ENCODE assay signal across 22 cellular contexts in the genomic region with DNA sequence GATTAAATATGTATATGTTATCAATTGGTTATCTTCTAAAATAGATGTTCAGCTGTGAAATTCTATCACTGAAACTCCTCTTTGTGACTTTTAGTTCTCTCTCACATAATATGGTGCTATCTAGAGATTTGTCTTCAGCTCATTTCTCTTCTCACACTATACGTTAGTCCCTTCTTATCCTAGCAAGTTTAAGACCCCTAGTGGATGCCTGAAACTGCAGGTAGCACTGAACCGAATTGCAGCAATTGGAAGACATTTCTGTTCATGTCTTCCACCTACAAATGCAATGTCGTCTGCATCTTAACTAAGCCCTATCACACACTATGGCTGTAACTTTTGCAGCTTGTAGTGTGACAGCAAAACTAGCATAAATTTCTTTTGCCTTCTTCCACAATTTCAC.
"Had no signal": no experiment of that assay in that cellular context is flagged by ENCODE, and none has a peak within 500 bp of the region (broad histone marks: within the 10 kb centered on the region; RNA-seq: fewer than 3 reads in every experiment).

No MANE protein-coding gene starts in this region.

- H3K36me3 ChIP-seq: breast epithelium, esophagus squamous epithelium, gastrocnemius medialis, right lobe of liver, tibial artery had no signal

- H3K4me1 ChIP-seq: breast epithelium, esophagus squamous epithelium, gastrocnemius medialis, right lobe of liver, tibial artery had no signal

- DNase-seq: activated B cell treated with CpG ODN at 0.5 μM for 24 hours; activated CD4-positive, alpha-beta T cell treated with anti-CD3 and anti-CD28 coated beads for 36 hours; activated CD4-positive, alpha-beta T cell treated with anti-CD3 and anti-CD28 coated beads, Interleukin-2, amount 50 U/mL, for 4 hours; activated CD8-positive, alpha-beta memory T cell treated with anti-CD3 and anti-CD28 coated beads, Interleukin-2, amount 50 U/mL, for 48 hours; activated naive CD4-positive, alpha-beta T cell; activated naive CD8-positive, alpha-beta T cell treated with anti-CD3 and anti-CD28 coated beads for 36 hours; activated T-cell treated with anti-CD3 and anti-CD28 coated beads, Interleukin-2, amount 50 U/mL, for 4 hours; amniotic stem cell; cerebellar nuclear complex; esophagus squamous epithelium; gastrocnemius medialis; hypothalamus; islet precursor cell; left cardiac atrium; right lobe of liver; stimulated activated CD4-positive, alpha-beta T cell treated with anti-CD3 and anti-CD28 coated beads, Interleukin-1b, Interleukin-23, amount 100 ng/mL, for 48 hours; substantia nigra; T-helper 9 cell; tibial artery had no signal

- ATAC-seq: activated CD4-positive, alpha-beta T cell treated with anti-CD3 and anti-CD28 coated beads for 36 hours; activated T-cell treated with anti-CD3 and anti-CD28 coated beads, Interleukin-2, amount 50 U/mL, for 4 hours; gastrocnemius medialis; left cardiac atrium; right lobe of liver had no signal

- H3K4me3 ChIP-seq: breast epithelium, coronary artery, esophagus squamous epithelium, gastrocnemius medialis, right lobe of liver, skin epidermis, tibial artery had no signal

- H3K9me3 ChIP-seq: breast epithelium, esophagus squamous epithelium, gastrocnemius medialis, right lobe of liver, tibial artery had no signal

- H3K27me3 ChIP-seq: breast epithelium, esophagus squamous epithelium, gastrocnemius medialis, right lobe of liver, tibial artery had no signal

- H3K27ac ChIP-seq: breast epithelium, coronary artery, esophagus squamous epithelium, gastrocnemius medialis, right lobe of liver, skin epidermis, tibial artery had no signal
